In genomic region chr14:94174622-94175402, GRCh38 we compare ENCODE assay signal across 8 cellular contexts. TPM values are rescaled to one million over a fixed set of nuclear protein-coding genes. Genes with fewer than 3 reads are reported as not detected.
A peak's percentile ranks its signal among the peaks of the same experiment; 100 is the strongest.
DNase-seq lines count a peak whose midpoint lies in the region; ATAC-seq and TF ChIP-seq lines count a peak whose summit lies in the region.

No MANE protein-coding gene starts in this region.

- POLR2A ChIA-PET in PC-3 (lab: Charles Lee; ENCODE audit: unreplicated experiment): no interaction called here

- H3K27me3 ChIP-seq in PC-3 (ENCODE audit: low read length): peaks cover 56% of the 10 kb centered on the region
- peaks cover 0 to 7% (median 0%) of the 10 kb centered on the region in 45 donors for H3K27me3 ChIP-seq in dorsolateral prefrontal cortex
- no peaks in the 10 kb centered on the region for H3K27me3 ChIP-seq in vagina

- no peaks in the 10 kb centered on the region for H3K9me3 ChIP-seq in PC-3 (ENCODE audit: low read length)
- H3K9me3 ChIP-seq in mesodermal cell (ENCODE audit: control insufficient read depth, low read length): no peaks in the 10 kb centered on the region
- no peaks in the 10 kb centered on the region for H3K9me3 ChIP-seq in vagina

- no peaks in the 10 kb centered on the region for H3F3A ChIP-seq in PC-3 (ENCODE audit: low read length, unreplicated experiment)

- TF ChIP-seq CTCF in PC-3 (conservative IDR thresholded peaks at IDR 0.05; ENCODE audit: low read depth, low read length): no peak
- TF ChIP-seq CTCF in dorsolateral prefrontal cortex (IDR thresholded peaks at IDR 0.05 in 54 of 56, conservative IDR thresholded peaks at IDR 0.05 in 2 of 56; ENCODE audit: low read depth in 1 of 56, partially characterized antibody in 56 of 56): no peak
- no peak for TF ChIP-seq CTCF in vagina (IDR thresholded peaks at IDR 0.05)

- H4K20me1 ChIP-seq in PC-3 (ENCODE audit: low read length): peaks cover 8% of the 10 kb centered on the region; the same call in 1 of the 2 replicates

- DNase-seq in PC-3 (no peak), dorsolateral prefrontal cortex (peak in 3 of 10 donors; percentile 16 to 50 (median 43)), vagina (ENCODE audit: extremely low spot score in 2 of 2) (no peak), NCI-H2196 (lab: John Stamatoyannopoulos, UW; ENCODE audit: unreplicated experiment) (no peak), foreskin melanocyte (no peak), NOMO-1 treated with dmso at 0.1 percent for 144 hours (lab: John Stamatoyannopoulos, UW; ENCODE audit: unreplicated experiment) (no peak)

- H3K4me2 ChIP-seq in PC-3 (ENCODE audit: low read length): peak overlapping the region; percentile 83

- no peaks in the 10 kb centered on the region for H3K36me3 ChIP-seq in PC-3 (ENCODE audit: low read depth, low read length)
- H3K36me3 ChIP-seq in mesodermal cell (ENCODE audit: control insufficient read depth, insufficient read depth, low read length): no peaks in the 10 kb centered on the region
- H3K36me3 ChIP-seq in vagina: no peaks in the 10 kb centered on the region

- no peaks in the 10 kb centered on the region for H3K9me2 ChIP-seq in PC-3 (replicated peaks; ENCODE audit: low read length)

- intact Hi-C loops in PC-3 (cut with micrococcal nuclease) (no loop called here), dorsolateral prefrontal cortex (cut with DNase I) (loop anchor here (5.0 to 10.0 kb wide), 4 partner anchors 38 to 240 kb away; no protein-coding TSS in a partner anchor), vagina (cut with DNase I) (no loop called here)

- H3K79me2 ChIP-seq in PC-3 (ENCODE audit: low read length): no peaks in the 10 kb centered on the region

- TF ChIP-seq POLR2A in vagina (IDR thresholded peaks at IDR 0.05): no peak

- no peak overlapping the region for H3K27ac ChIP-seq in PC-3 (ENCODE audit: low read length)
- H3K27ac ChIP-seq in dorsolateral prefrontal cortex: peak overlapping the region in 44 of 59 donors; percentile 6 to 81 (median 52)
- H3K27ac ChIP-seq in mesodermal cell (ENCODE audit: low read depth, low read length, severe bottlenecking): no peak overlapping the region
- H3K27ac ChIP-seq in vagina: peak overlapping the region; percentile 72

- BruUV-seq in PC-3 (replicated peaks; lab: Mats Ljungman, UMichigan): no TSS peak

- WGBS in mesodermal cell (ENCODE audit: insufficient coverage in 2 of 2), 2 experiments: 0 to 2% methylated on average over 8 to 40 of the region's 55 CpGs

- H3K4me1 ChIP-seq in PC-3 (ENCODE audit: insufficient read depth, low read length) (no peaks in the 10 kb centered on the region; the same call in 1 of the 2 replicates), mesodermal cell (ENCODE audit: control insufficient read depth, insufficient read depth, low read length, poor library complexity, severe bottlenecking) (no peaks in the 10 kb centered on the region), vagina (peaks cover 22% of the 10 kb centered on the region)

- no peak overlapping the region for H3K9ac ChIP-seq in PC-3 (ENCODE audit: low read length)

- H2AFZ ChIP-seq in PC-3 (ENCODE audit: low read length): peak overlapping the region; percentile 57; the same call in 1 of the 2 replicates

- CTCF ChIA-PET in PC-3 (lab: Charles Lee): no interaction called here

- peak; percentile 23 for ATAC-seq in GM19324 (IDR thresholded peaks at IDR 0.05; ENCODE audit: low FRiP score, unreplicated experiment)
- no peak for ATAC-seq in PC-3

- H3K4me3 ChIP-seq in PC-3 (ENCODE audit: low read length) (peak overlapping the region; percentile 58), dorsolateral prefrontal cortex (peak overlapping the region; percentile 62 to 93 (median 80)), mesodermal cell (ENCODE audit: extremely low read depth, insufficient read depth, low read length, poor library complexity, severe bottlenecking) (peak overlapping the region; percentile 54), vagina (peak overlapping the region; percentile 72 to 76)

RNA-seq across cellular contexts. Expression of gene PPP4R4, which starts 0.7 kb away (rescaled TPM):
- total RNA-seq in PC-3 (2014; rRNA removed) (0.11 TPM in 1 of 2 replicates, not detected in the other), dorsolateral prefrontal cortex (10 to 100 TPM in 119 of 120 experiments, 1 to 10 TPM in 1; 9.9 to 65.6 (median 28.7) TPM), vagina (6.1 TPM)
- polyA plus RNA-seq in mesodermal cell (2013, experiment 1 of 2): 1.1 TPM
- polyA plus RNA-seq in mesodermal cell (2013, experiment 2 of 2): 1.3 TPM

RNA-seq across cellular contexts. Expression of gene IFI27L2, which starts 45.4 kb away (rescaled TPM):
- 29.3 and 42.7 TPM in 2 replicates for total RNA-seq in PC-3 (2014; rRNA removed)
- total RNA-seq in dorsolateral prefrontal cortex: 100 to 1,000 TPM in 1 of 120 experiments, 10 to 100 TPM in 119; 39.5 to 131 (median 61.8) TPM
- 71.1 TPM for polyA plus RNA-seq in mesodermal cell (2013, experiment 1 of 2)
- polyA plus RNA-seq in mesodermal cell (2013, experiment 2 of 2): 67.9 TPM
- 171 TPM for total RNA-seq in vagina

Comparison
In these comparisons a context has a peak if more than half of its experiments do, and no peak if none do; other contexts are left out.
1. H3K27ac ChIP-seq: peak in dorsolateral prefrontal cortex (44 of 59) and vagina (single experiment); none in PC-3 (single experiment) and mesodermal cell (single experiment).
2. intact Hi-C loops: an anchor here in dorsolateral prefrontal cortex (5.0 to 10.0 kb wide); none called in PC-3 and vagina.
3. Peak in every context shown above with its lines, with median percentiles within 50 percentile points of each other: H3K4me3 ChIP-seq.